In genomic region chr15:28909958-28910500, GRCh38 we compare ENCODE assay signal across 24 cellular contexts. TPM values are rescaled to one million over a fixed set of nuclear protein-coding genes. Genes with fewer than 3 reads are reported as not detected.
A peak's percentile ranks its signal among the peaks of the same experiment; 100 is the strongest.
DNase-seq lines count a peak whose midpoint lies in the region; ATAC-seq, FAIRE-seq and TF ChIP-seq lines count a peak whose summit lies in the region.
"Had no signal": no experiment of that assay in that cellular context is flagged by ENCODE, and none has a peak within 500 bp of the region (broad histone marks: within the 10 kb centered on the region; RNA-seq: fewer than 3 reads in every experiment).

No MANE protein-coding gene starts in this region.

- H3K4me1 Mint-ChIP-seq in endodermal cell = no peaks in the 10 kb centered on the region
- H3K4me1 Mint-ChIP-seq in activated CD8-positive, alpha-beta T cell treated with anti-CD3 and anti-CD28 coated beads, Interleukin-2, amount 10 ng/mL, durations not matched to agents 7 days and 5 days (ENCODE audit: low read depth) = peaks cover 22% of the 10 kb centered on the region
- H3K4me1 Mint-ChIP-seq: B cell, CD14-positive monocyte had no signal

- DNase-seq in cardiac septum (ENCODE audit: low spot score) = peak; percentile 7
- DNase-seq in heart left ventricle = no peak
- DNase-seq in K562 (ENCODE audit: extremely low read depth in 1 of 4, low spot score in 3 of 4) = no peak
- DNase-seq in endodermal cell = peak; percentile 26
- DNase-seq in upper lobe of right lung = peak; percentile 5
- DNase-seq in GM13977 (ENCODE audit: low spot score) = no peak
- DNase-seq in activated CD8-positive, alpha-beta T cell treated with anti-CD3 and anti-CD28 coated beads, Interleukin-2, amount 10 ng/mL, durations not matched to agents 7 days and 5 days = no peak
- DNase-seq in NCI-H1105 (lab: John Stamatoyannopoulos, UW) = no peak
- DNase-seq: DMS53, GF-D8, KBM-7, NCI-H1092 treated with DMSO at 0.1 percent for 48 hours, NCI-H146, NCI-H2029, NCI-H2227 treated with DMSO at 0.1 percent for 48 hours, NCI-H774, Peyer's patch, SJCRH30 had no signal

- H3K79me2 ChIP-seq in K562 (ENCODE audit: control insufficient read depth, insufficient read depth, low read length) = peaks cover 82% of the 10 kb centered on the region

- H3K36me3 ChIP-seq in heart left ventricle (no peaks in the 10 kb centered on the region), K562 (ENCODE audit: control insufficient read depth, insufficient read depth, low read length) (peaks cover 3% of the 10 kb centered on the region; the same call in 2 of the 3 replicates), endodermal cell (ENCODE audit: control insufficient read depth, insufficient read depth, low read length) (no peaks in the 10 kb centered on the region), upper lobe of right lung (no peaks in the 10 kb centered on the region)
- H3K36me3 ChIP-seq: Peyer's patch, SJCRH30 had no signal

- H3K4me1 ChIP-seq in heart left ventricle (no peaks in the 10 kb centered on the region), K562 (replicated peaks in 1 of 2; ENCODE audit: control insufficient read depth in 2 of 2, insufficient read depth in 2 of 2, low read length in 2 of 2) (peaks cover 54 to 66% of the 10 kb centered on the region in 2 experiments), endodermal cell (ENCODE audit: control insufficient read depth, insufficient read depth, low read length) (no peaks in the 10 kb centered on the region), upper lobe of right lung (no peaks in the 10 kb centered on the region)
- H3K4me1 ChIP-seq: A549, Peyer's patch, SJCRH30 had no signal

- no peak overlapping the region for H3K27ac Mint-ChIP-seq in endodermal cell
- no peak overlapping the region for H3K27ac Mint-ChIP-seq in activated CD8-positive, alpha-beta T cell treated with anti-CD3 and anti-CD28 coated beads, Interleukin-2, amount 10 ng/mL, durations not matched to agents 7 days and 5 days
- H3K27ac Mint-ChIP-seq: B cell had no signal

- no peaks in the 10 kb centered on the region for H3K9me3 ChIP-seq in heart left ventricle
- no peaks in the 10 kb centered on the region for H3K9me3 ChIP-seq in K562 (replicated peaks; ENCODE audit: control insufficient read depth, insufficient read depth, low read depth, low read length)
- no peaks in the 10 kb centered on the region for H3K9me3 ChIP-seq in endodermal cell (ENCODE audit: control insufficient read depth, low read length)
- no peaks in the 10 kb centered on the region for H3K9me3 ChIP-seq in upper lobe of right lung
- H3K9me3 ChIP-seq: A549, Peyer's patch, SJCRH30 had no signal

- POLR2A ChIA-PET in K562 (lab: Yijun Ruan, JAX) = interaction anchor here (0.8 kb wide), 1 partner anchor 37 kb away, joined by 3 read pairs; no protein-coding TSS in a partner anchor
- POLR2A ChIA-PET in activated CD8-positive, alpha-beta T cell treated with anti-CD3 and anti-CD28 coated beads, Interleukin-2, amount 10 ng/mL, durations not matched to agents 7 days and 5 days (lab: Charles Lee) = no interaction called here

- H3K9me3 Mint-ChIP-seq in endodermal cell = peaks cover 3% of the 10 kb centered on the region
- H3K9me3 Mint-ChIP-seq in activated CD8-positive, alpha-beta T cell treated with anti-CD3 and anti-CD28 coated beads, Interleukin-2, amount 10 ng/mL, durations not matched to agents 7 days and 5 days (ENCODE audit: insufficient read depth) = no peaks in the 10 kb centered on the region

- H3K27me3 ChIP-seq in heart left ventricle (peaks cover 0 to 3% (median 0%) of the 10 kb centered on the region in 9 donors), K562 (ENCODE audit: control insufficient read depth in 2 of 2, insufficient read depth in 2 of 2, low read length in 2 of 2) (no peaks in the 10 kb centered on the region), endodermal cell (ENCODE audit: control insufficient read depth, insufficient read depth, low read length, poor library complexity, severe bottlenecking) (no peaks in the 10 kb centered on the region), upper lobe of right lung (no peaks in the 10 kb centered on the region)
- H3K27me3 ChIP-seq: Peyer's patch, SJCRH30 had no signal

- CTCF ChIA-PET in K562 (lab: Yijun Ruan, JAX; ENCODE audit: low intra/inter-chr PET ratio) = no interaction called here
- CTCF ChIA-PET in activated CD8-positive, alpha-beta T cell treated with anti-CD3 and anti-CD28 coated beads, Interleukin-2, amount 10 ng/mL, durations not matched to agents 7 days and 5 days (lab: Charles Lee) = no interaction called here

- no peak for TF ChIP-seq CTCF in heart left ventricle (IDR thresholded peaks at IDR 0.05)
- TF ChIP-seq CTCF in K562 (IDR thresholded peaks at IDR 0.05 in 2 of 3, conservative IDR thresholded peaks at IDR 0.05 in 1 of 3; ENCODE audit: insufficient read depth in 2 of 3, low read depth in 1 of 3, low read length in 3 of 3) = no peak
- TF ChIP-seq CTCF in endodermal cell (conservative IDR thresholded peaks at IDR 0.05) = no peak
- TF ChIP-seq CTCF in upper lobe of right lung (IDR thresholded peaks at IDR 0.05) = no peak
- no peak for TF ChIP-seq CTCF in GM13977 (IDR thresholded peaks at IDR 0.05; ENCODE audit: extremely low read depth, insufficient read depth, missing control alignments)

- peaks cover 7% of the 10 kb centered on the region for H3K36me3 Mint-ChIP-seq in endodermal cell (ENCODE audit: low read depth)
- no peaks in the 10 kb centered on the region for H3K36me3 Mint-ChIP-seq in activated CD8-positive, alpha-beta T cell treated with anti-CD3 and anti-CD28 coated beads, Interleukin-2, amount 10 ng/mL, durations not matched to agents 7 days and 5 days (ENCODE audit: low read depth)
- H3K36me3 Mint-ChIP-seq: CD14-positive monocyte had no signal

- no peaks in the 10 kb centered on the region for H4K20me1 ChIP-seq in K562 (replicated peaks; ENCODE audit: control insufficient read depth, insufficient read depth, low read length)

- no peak for FAIRE-seq in K562 (lab: Jason Lieb, UNC)
- FAIRE-seq: A549, D721Med, H54, HepG2 had no signal

- H3K4me3 ChIP-seq in heart left ventricle (no peak overlapping the region), K562 (no peak overlapping the region), endodermal cell (ENCODE audit: low read length) (no peak overlapping the region), upper lobe of right lung (no peak overlapping the region)
- H3K4me3 ChIP-seq: A549, Peyer's patch, SJCRH30 had no signal

- H3K9ac ChIP-seq in K562 (ENCODE audit: insufficient read depth in 1 of 2, low read depth in 2 of 2, low read length in 2 of 2) (no peak overlapping the region), endodermal cell (ENCODE audit: extremely low read depth, low read length, poor library complexity, severe bottlenecking) (no peak overlapping the region)

- no peaks in the 10 kb centered on the region for H3K27me3 Mint-ChIP-seq in endodermal cell (ENCODE audit: insufficient read depth)
- no peaks in the 10 kb centered on the region for H3K27me3 Mint-ChIP-seq in activated CD8-positive, alpha-beta T cell treated with anti-CD3 and anti-CD28 coated beads, Interleukin-2, amount 10 ng/mL, durations not matched to agents 7 days and 5 days (ENCODE audit: low read depth)
- H3K27me3 Mint-ChIP-seq: B cell had no signal

- no peak overlapping the region for H2AFZ ChIP-seq in K562 (ENCODE audit: low read depth, low read length)

- intact Hi-C loops in cardiac septum (cut with DNase I) (no loop called here), heart left ventricle (cut with DNase I) (loop anchor here in 1 of 10 donors (10.0 kb wide), 1 partner anchor 185 kb away; no protein-coding TSS in a partner anchor), K562 (cut with micrococcal nuclease) (loop anchor here (5.0 kb wide), 2 partner anchors 47 to 78 kb away; no protein-coding TSS in a partner anchor), upper lobe of right lung (cut with DNase I) (no loop called here)

- WGBS in heart left ventricle, 4 donors = 84 to 88% (median 86%) methylated on average over 7 of the region's 7 CpGs
- WGBS in K562 (ENCODE audit: insufficient coverage, low coverage, missing lambda C conversion rate) = 79% methylated on average over 7 of the region's 7 CpGs
- 92 to 94% methylated on average over 5 to 7 of the region's 7 CpGs for WGBS in endodermal cell (ENCODE audit: insufficient coverage in 1 of 2, insufficient read length in 1 of 2), 2 experiments

- ATAC-seq in heart left ventricle = no peak
- no peak for ATAC-seq in K562
- no peak for ATAC-seq in upper lobe of right lung
- ATAC-seq in activated CD8-positive, alpha-beta T cell treated with anti-CD3 and anti-CD28 coated beads, Interleukin-2, amount 10 ng/mL, durations not matched to agents 7 days and 5 days = no peak
- ATAC-seq: A549, HepG2 had no signal

- H3K4me2 ChIP-seq in K562 (ENCODE audit: insufficient read depth, low read length) = peak overlapping the region; percentile 26; the same call in 1 of the 2 replicates
- H3K4me2 ChIP-seq: A549 had no signal

- no peak for TF ChIP-seq EP300 in K562 (IDR thresholded peaks at IDR 0.05; ENCODE audit: low read length)

- no TSS peak for BruUV-seq in K562 (replicated peaks; lab: Mats Ljungman, UMichigan)

- no peak overlapping the region for H3K27ac ChIP-seq in heart left ventricle
- peak overlapping the region; percentile 29; the same call in 2 of the 3 replicates for H3K27ac ChIP-seq in K562 (ENCODE audit: extremely low read depth, low read depth, low read length)
- H3K27ac ChIP-seq in endodermal cell (ENCODE audit: low read depth, low read length) = no peak overlapping the region
- no peak overlapping the region for H3K27ac ChIP-seq in upper lobe of right lung
- H3K27ac ChIP-seq: A549, Peyer's patch, SJCRH30 had no signal

- in situ Hi-C loops in K562 (cut with MboI) (no loop called here), GM13977 (cut with MboI; ENCODE audit: low pct_unique_long_range_greater_than_20kb, low sequenced_read_pairs, unreplicated experiment) (no loop called here)

- no peak for TF ChIP-seq POLR2A in heart left ventricle (IDR thresholded peaks at IDR 0.05)
- TF ChIP-seq POLR2A in K562 (conservative IDR thresholded peaks at IDR 0.05) = no peak

- no peak overlapping the region for H3K4me3 Mint-ChIP-seq in endodermal cell
- no peak overlapping the region for H3K4me3 Mint-ChIP-seq in activated CD8-positive, alpha-beta T cell treated with anti-CD3 and anti-CD28 coated beads, Interleukin-2, amount 10 ng/mL, durations not matched to agents 7 days and 5 days
- H3K4me3 Mint-ChIP-seq: B cell, CD14-positive monocyte had no signal

- H3K9me1 ChIP-seq in K562 (ENCODE audit: control insufficient read depth, insufficient read depth, low read length) = no peaks in the 10 kb centered on the region

- TF ChIP-seq RAD21 in K562 (CRISPR knock-in tag; conservative IDR thresholded peaks at IDR 0.05 in 1 of 2, IDR thresholded peaks at IDR 0.05 in 1 of 2) = no peak

RNA-seq across cellular contexts. Expression of gene APBA2, which starts 24.3 kb away (rescaled TPM):
- total RNA-seq in cardiac septum (0.57 TPM), heart left ventricle (1 to 10 TPM in 3 of 9 donors, under 1 TPM in 4, not detected in 2; 0.16 to 1.3 (median 0.85) TPM), K562 (2014; rRNA removed) (40.9 and 46.5 TPM in 2 replicates), K562 (2014; rRNA removed; fragmentation: Illumina TruSeq; extraction: Trizol) (10.4 and 13.6 TPM in 2 replicates), K562 (2015; rRNA removed; fragmentation: Illumina TruSeq; extraction: Trizol) (25.2 and 26.2 TPM in 2 replicates), K562 (2021) (30.8 and 32.5 TPM in 2 replicates), endodermal cell (10 to 100 TPM; 27.1 to 27.3 TPM), upper lobe of right lung (4.2 TPM)
- polyA plus RNA-seq in heart left ventricle (under 1 TPM; 0.21 to 0.30 TPM), K562 (2011; rRNA removed) (27.8 and 36.1 TPM in 2 replicates), K562 (2014; fragmentation: Illumina TruSeq; extraction: Trizol) (17.1 and 25.2 TPM in 2 replicates), K562 (2014; fragmentation: Nextera tagmentation; extraction: Ambion mirVana) (under 1 TPM; 0.24 to 0.35 TPM), K562 (2014; rRNA removed) (30.7 and 37.1 TPM in 2 replicates)
- total RNA-seq in K562 (2011; cell fraction: chromatin; rRNA removed; ENCODE audit: low replicate concordance) = 105 and 234 TPM in 2 replicates
- 91.2 and 97.2 TPM in 2 replicates for total RNA-seq in K562 (2011; cell fraction: nucleolus; rRNA removed)
- 85.9 and 89.9 TPM in 2 replicates for total RNA-seq in K562 (2011; cell fraction: nucleoplasm; rRNA removed)
- polyA plus RNA-seq in K562 (2011; cell fraction: cytosol; rRNA removed) = 27.5 and 45.8 TPM in 2 replicates
- 70.5 and 109 TPM in 2 replicates for polyA plus RNA-seq in K562 (2011; cell fraction: nucleus; rRNA removed)
- 25.0 and 39.9 TPM in 2 replicates for polyA plus RNA-seq in K562 (2012)
- 21.7 and 35.1 TPM in 2 replicates for polyA minus RNA-seq in K562 (2011; rRNA and poly(A)+ RNA removed)
- polyA minus RNA-seq in K562 (2011; cell fraction: cytosol; rRNA and poly(A)+ RNA removed) = 28.8 and 31.9 TPM in 2 replicates
- polyA minus RNA-seq in K562 (2011; cell fraction: nucleus; rRNA and poly(A)+ RNA removed) = 25.7 and 46.8 TPM in 2 replicates
- polyA plus RNA-seq in endodermal cell (2013, experiment 1 of 2) = 45.7 TPM
- 40.9 TPM for polyA plus RNA-seq in endodermal cell (2013, experiment 2 of 2)
- 10 to 100 TPM; 29.5 TPM for total RNA-seq in activated CD8-positive, alpha-beta T cell treated with anti-CD3 and anti-CD28 coated beads, Interleukin-2, amount 10 ng/mL, durations not matched to agents 7 days and 5 days
- total RNA-seq: B cell had no signal

Comparison
In these comparisons a context has a peak if more than half of its experiments do, and no peak if none do; other contexts are left out.
1. DNase-seq: peak in cardiac septum (single experiment), endodermal cell (single experiment) and upper lobe of right lung (single experiment); none in heart left ventricle (0 of 5), K562 (0 of 4), GM13977 (single experiment), activated CD8-positive, alpha-beta T cell treated with anti-CD3 and anti-CD28 coated beads, Interleukin-2, amount 10 ng/mL, durations not matched to agents 7 days and 5 days (single experiment) and NCI-H1105 (single experiment).